Comparison of ENCODE assay signal across 8 cellular contexts in genomic region chr12:109951751-109952150, GRCh38. TPM values are rescaled to one million over a fixed set of nuclear protein-coding genes. Genes with fewer than 3 reads are reported as not detected.
DNase-seq lines count a peak whose midpoint lies in the region; ATAC-seq and TF ChIP-seq lines count a peak whose summit lies in the region.

No MANE protein-coding gene starts in this region.

- no peaks in the 10 kb centered on the region for H3K36me3 ChIP-seq in ovary

- no peaks in the 10 kb centered on the region for H3K27me3 Mint-ChIP-seq in activated CD4-positive, alpha-beta T cell treated with anti-CD3 and anti-CD28 coated beads, Interleukin-2, amount 10 ng/mL, durations not matched to agents 7 days and 5 days

- H3K9me3 ChIP-seq in ovary = no peaks in the 10 kb centered on the region

- POLR2A ChIA-PET in activated CD4-positive, alpha-beta T cell treated with anti-CD3 and anti-CD28 coated beads, Interleukin-2, amount 10 ng/mL, durations not matched to agents 7 days and 5 days (lab: Charles Lee) = no interaction called here

- peaks cover 73% of the 10 kb centered on the region for H3K36me3 Mint-ChIP-seq in activated CD4-positive, alpha-beta T cell treated with anti-CD3 and anti-CD28 coated beads, Interleukin-2, amount 10 ng/mL, durations not matched to agents 7 days and 5 days (ENCODE audit: low read depth)

- no peak for ATAC-seq in GM21723 (IDR thresholded peaks at IDR 0.05; ENCODE audit: unreplicated experiment)

- intact Hi-C loops in ovary (cut with DNase I) = no loop called here

- no peak for TF ChIP-seq EP300 in ovary (IDR thresholded peaks at IDR 0.05)

- no peak overlapping the region for H3K27ac Mint-ChIP-seq in activated CD4-positive, alpha-beta T cell treated with anti-CD3 and anti-CD28 coated beads, Interleukin-2, amount 10 ng/mL, durations not matched to agents 7 days and 5 days

- DNase-seq in DMS53 treated with DMSO at 0.1 percent for 48 hours (lab: John Stamatoyannopoulos, UW; ENCODE audit: unreplicated experiment) (peak; percentile 33), RPMI7951 (ENCODE audit: low read depth) (peak; percentile 72), fibroblast of mammary gland (ENCODE audit: low read depth) (peak; percentile 83), ovary (peak; percentile 33 to 60 (median 42)), GM20000 (ENCODE audit: low spot score) (no peak), COLO829 (ENCODE audit: low spot score) (no peak)
- no peak for DNase-seq in activated CD4-positive, alpha-beta T cell treated with anti-CD3 and anti-CD28 coated beads, Interleukin-2, amount 10 ng/mL, durations not matched to agents 7 days and 5 days

- TF ChIP-seq CTCF in fibroblast of mammary gland (conservative IDR thresholded peaks at IDR 0.05; ENCODE audit: control insufficient read depth, insufficient read depth, low read depth, low read length) (peak; percentile 1), ovary (IDR thresholded peaks at IDR 0.05) (no peak), GM20000 (IDR thresholded peaks at IDR 0.05; ENCODE audit: extremely low read depth, missing control alignments) (no peak)

- 36 to 43% (median 37%) methylated on average over 7 of the region's 7 CpGs for WGBS in ovary, 3 donors

- H3K4me1 Mint-ChIP-seq in activated CD4-positive, alpha-beta T cell treated with anti-CD3 and anti-CD28 coated beads, Interleukin-2, amount 10 ng/mL, durations not matched to agents 7 days and 5 days = peaks cover 36% of the 10 kb centered on the region

- no peak overlapping the region for H3K4me3 Mint-ChIP-seq in activated CD4-positive, alpha-beta T cell treated with anti-CD3 and anti-CD28 coated beads, Interleukin-2, amount 10 ng/mL, durations not matched to agents 7 days and 5 days

- no peak for TF ChIP-seq POLR2A in ovary (IDR thresholded peaks at IDR 0.05)

- H3K4me1 ChIP-seq in ovary (ENCODE audit: insufficient read depth) = peaks cover 19% of the 10 kb centered on the region

- H3K9me3 Mint-ChIP-seq in activated CD4-positive, alpha-beta T cell treated with anti-CD3 and anti-CD28 coated beads, Interleukin-2, amount 10 ng/mL, durations not matched to agents 7 days and 5 days = no peaks in the 10 kb centered on the region

- H3K27me3 ChIP-seq in ovary = no peaks in the 10 kb centered on the region

- CTCF ChIA-PET in activated CD4-positive, alpha-beta T cell treated with anti-CD3 and anti-CD28 coated beads, Interleukin-2, amount 10 ng/mL, durations not matched to agents 7 days and 5 days (lab: Charles Lee) = interaction anchor here (0.5 to 2.1 kb wide), 3 partner anchors 15 to 714 kb away, joined by 5 to 6 read pairs (median 6); no protein-coding TSS in a partner anchor

- H3K4me3 ChIP-seq in fibroblast of mammary gland (ENCODE audit: control insufficient read depth, low read depth, low read length) (no peak overlapping the region), ovary (no peak overlapping the region)

- peak overlapping the region; percentile 28 to 47 for H3K27ac ChIP-seq in ovary

RNA-seq across cellular contexts. Expression of gene GIT2, which starts 44.4 kb away (rescaled TPM):
- 22.2 and 24.3 TPM in 2 replicates for total RNA-seq in RPMI7951 (2014; rRNA removed; shearing (Covaris generic))
- 10 to 100 TPM; 26.4 to 58.8 (median 43.7) TPM for total RNA-seq in ovary
- 10 to 100 TPM; 17.4 to 54.1 TPM for polyA plus RNA-seq in ovary
- total RNA-seq in activated CD4-positive, alpha-beta T cell treated with anti-CD3 and anti-CD28 coated beads, Interleukin-2, amount 10 ng/mL, durations not matched to agents 7 days and 5 days = 100 to 1,000 TPM; 101 to 107 TPM

RNA-seq across cellular contexts. Expression of gene ANKRD13A, which starts 47.5 kb away (rescaled TPM):
- 37.2 and 39.4 TPM in 2 replicates for total RNA-seq in RPMI7951 (2014; rRNA removed; shearing (Covaris generic))
- total RNA-seq in ovary = 10 to 100 TPM; 29.5 to 45.0 (median 35.2) TPM
- polyA plus RNA-seq in ovary = 10 to 100 TPM; 18.3 to 53.4 TPM
- total RNA-seq in activated CD4-positive, alpha-beta T cell treated with anti-CD3 and anti-CD28 coated beads, Interleukin-2, amount 10 ng/mL, durations not matched to agents 7 days and 5 days = 10 to 100 TPM; 82.5 to 88.2 TPM

RNA-seq across cellular contexts. Expression of gene TCHP, which starts 51.7 kb away (rescaled TPM):
- total RNA-seq in RPMI7951 (2014; rRNA removed; shearing (Covaris generic)) = 9.4 and 10.2 TPM in 2 replicates
- 10 to 100 TPM; 14.8 to 21.6 (median 19.9) TPM for total RNA-seq in ovary
- polyA plus RNA-seq in ovary = 10 to 100 TPM; 11.2 to 15.2 TPM
- total RNA-seq in activated CD4-positive, alpha-beta T cell treated with anti-CD3 and anti-CD28 coated beads, Interleukin-2, amount 10 ng/mL, durations not matched to agents 7 days and 5 days = 10 to 100 TPM; 27.9 to 36.0 TPM

Comparison
In these comparisons a context has a peak if more than half of its experiments do, and no peak if none do; other contexts are left out.
1. DNase-seq: peak in DMS53 treated with DMSO at 0.1 percent for 48 hours (single experiment), RPMI7951 (single experiment), fibroblast of mammary gland (single experiment) and ovary (5 of 5); none in activated CD4-positive, alpha-beta T cell treated with anti-CD3 and anti-CD28 coated beads, Interleukin-2, amount 10 ng/mL, durations not matched to agents 7 days and 5 days (single experiment), GM20000 (single experiment) and COLO829 (single experiment).